In genomic region chr1:31695327-31695726, GRCh38 we compare ENCODE assay signal across 22 cellular contexts. TPM values are rescaled to one million over a fixed set of nuclear protein-coding genes. Genes with fewer than 3 reads are reported as not detected.
"Had no signal": no experiment of that assay in that cellular context is flagged by ENCODE, and none has a peak within 500 bp of the region (broad histone marks: within the 10 kb centered on the region; RNA-seq: fewer than 3 reads in every experiment).

No MANE protein-coding gene starts in this region.

- H3K4me1 ChIP-seq: colonic mucosa had no signal

- H3K36me3 ChIP-seq: colonic mucosa, ovary, prostate gland had no signal

- H3K9me3 ChIP-seq: body of pancreas, colonic mucosa, heart right ventricle, ovary, prostate gland, right atrium auricular region, testis, vagina had no signal

- DNase-seq: activated CD4-positive, alpha-beta memory T cell treated with anti-CD3 and anti-CD28 coated beads, Interleukin-2, amount 10 ng/mL, durations not matched to agents 7 days and 5 days; activated CD4-positive, alpha-beta T cell treated with anti-CD3 and anti-CD28 coated beads, Interleukin-2, amount 10 ng/mL, durations not matched to agents 24 days and 14 days; activated effector memory CD4-positive, alpha-beta T cell treated with anti-CD3 and anti-CD28 coated beads, Interleukin-2, amount 50 U/mL, for 16 hours; activated naive CD4-positive, alpha-beta T cell treated with anti-CD3 and anti-CD28 coated beads, Interleukin-2, amount 50 U/mL, for 16 hours; activated naive CD8-positive, alpha-beta T cell treated with anti-CD3 and anti-CD28 coated beads, Interleukin-2, amount 50 U/mL, for 24 hours; body of pancreas; central memory CD4-positive, alpha-beta T cell; colonic mucosa; endodermal cell; heart right ventricle; islet precursor cell; naive thymus-derived CD8-positive, alpha-beta T cell; ovary; stimulated activated CD4-positive, alpha-beta T cell treated with anti-CD3 and anti-CD28 coated beads, Interleukin-1b, Interleukin-23, amount 100 ng/mL, for 48 hours; testis had no signal

- H3K27me3 ChIP-seq: body of pancreas, colonic mucosa, heart right ventricle, ovary, right atrium auricular region, testis, vagina had no signal

- H3K27ac ChIP-seq: colonic mucosa, heart right ventricle, ovary, prostate gland, right atrium auricular region, testis, vagina, VCaP had no signal

- ATAC-seq: activated CD4-positive, CD25-positive, alpha-beta regulatory T cell treated with anti-CD3 and anti-CD28 coated beads, Interleukin-2, amount 50 U/mL, for 24 hours; activated naive CD8-positive, alpha-beta T cell treated with anti-CD3 and anti-CD28 coated beads, Interleukin-2, amount 50 U/mL, for 24 hours; naive thymus-derived CD8-positive, alpha-beta T cell had no signal

- H3K4me3 ChIP-seq: body of pancreas, colonic mucosa, heart right ventricle, lung, ovary, prostate gland, right atrium auricular region, skin epidermis, testis, vagina had no signal

RNA-seq across cellular contexts. Expression of gene COL16A1, which starts 8.5 kb away (rescaled TPM):
- total RNA-seq: activated CD4-positive, alpha-beta memory T cell treated with anti-CD3 and anti-CD28 coated beads, Interleukin-2, amount 10 ng/mL, durations not matched to agents 7 days and 5 days; activated CD4-positive, alpha-beta T cell treated with anti-CD3 and anti-CD28 coated beads, Interleukin-2, amount 10 ng/mL, durations not matched to agents 24 days and 14 days; naive thymus-derived CD8-positive, alpha-beta T cell had no signal
